8 cellular contexts compared by ENCODE assay signal in the genomic region with DNA sequence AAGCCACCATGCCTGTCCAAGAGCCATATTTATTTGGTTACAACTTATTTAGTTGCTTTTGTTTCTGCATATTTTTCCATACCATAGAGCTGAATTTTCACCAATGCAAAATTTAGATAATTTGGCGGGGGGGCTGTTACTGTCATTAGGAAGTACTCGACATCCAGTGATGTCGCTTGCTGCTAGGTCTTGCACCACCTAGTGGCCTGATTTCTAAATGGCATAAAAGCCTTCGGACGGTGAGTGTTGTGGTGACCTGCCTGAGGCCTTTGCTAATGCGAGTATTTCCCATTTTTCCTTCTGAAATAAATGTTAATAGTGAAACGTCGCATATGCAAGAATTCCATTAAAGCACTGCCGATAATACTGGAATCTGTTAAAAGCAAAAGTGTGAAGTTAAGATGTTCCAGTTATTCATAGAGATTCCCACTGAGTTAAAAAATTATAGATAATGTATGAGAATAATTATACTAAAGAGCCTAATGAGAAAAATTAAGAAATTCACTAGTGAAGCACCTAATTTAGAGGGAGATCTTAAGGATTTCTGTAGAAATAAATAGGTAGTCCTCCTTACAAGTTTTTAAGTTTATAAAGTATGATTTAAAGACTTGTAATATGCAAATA.
DNase-seq lines count a peak whose midpoint lies in the region; ATAC-seq, FAIRE-seq and TF ChIP-seq lines count a peak whose summit lies in the region.

No MANE protein-coding gene starts in this region.

- intact Hi-C loops in PC-9 (cut with micrococcal nuclease; ENCODE audit: unreplicated experiment) (loop anchor here (5.0 kb wide), 1 partner anchor 343 kb away; no protein-coding TSS in a partner anchor), head of caudate nucleus (cut with DNase I) (no loop called here), posterior vena cava (cut with DNase I) (no loop called here)

- H3K27me3 ChIP-seq in PC-9 (ENCODE audit: insufficient read depth, low read depth) = no peaks in the 10 kb centered on the region
- H3K27me3 ChIP-seq in small intestine (ENCODE audit: control insufficient read depth in 2 of 2, insufficient read depth in 2 of 2, low read length in 2 of 2) = no peaks in the 10 kb centered on the region

- H3K27ac ChIP-seq in PC-9 = no peak overlapping the region
- H3K27ac ChIP-seq in small intestine (ENCODE audit: low read depth in 1 of 2, low read length in 1 of 2) = no peak overlapping the region

- no peaks in the 10 kb centered on the region for H3K79me2 ChIP-seq in PC-9 (ENCODE audit: low read depth)

- H3K4me1 ChIP-seq in PC-9 (replicated peaks; ENCODE audit: insufficient read depth) (no peaks in the 10 kb centered on the region), small intestine (ENCODE audit: control insufficient read depth in 2 of 2, insufficient read depth in 1 of 2, low read depth in 1 of 2, low read length in 1 of 2) (no peaks in the 10 kb centered on the region)

- ATAC-seq in GM18519 (IDR thresholded peaks at IDR 0.05; ENCODE audit: low FRiP score, unreplicated experiment) = peak; percentile 78
- ATAC-seq in HG03565 (IDR thresholded peaks at IDR 0.05; ENCODE audit: unreplicated experiment) = peak; percentile 68

- H3K4me3 ChIP-seq in PC-9 = no peak overlapping the region
- no peak overlapping the region for H3K4me3 ChIP-seq in small intestine (ENCODE audit: low read depth in 1 of 2, low read length in 2 of 2)

- peaks cover 18% of the 10 kb centered on the region; the same call in 1 of the 2 replicates for H3F3A ChIP-seq in PC-9 (ENCODE audit: insufficient read depth, low read depth)

- H3K36me3 ChIP-seq in PC-9 (ENCODE audit: low read depth) (peaks cover 30% of the 10 kb centered on the region), small intestine (ENCODE audit: control insufficient read depth in 2 of 2, insufficient read depth in 2 of 2, low read length in 2 of 2) (peaks cover 5 to 20% of the 10 kb centered on the region in 2 donors)

- CTCF ChIA-PET in PC-9 (lab: Charles Lee) = no interaction called here

- POLR2A ChIA-PET in PC-9 (lab: Charles Lee; ENCODE audit: unreplicated experiment) = no interaction called here

- H3K9me2 ChIP-seq in PC-9 (ENCODE audit: insufficient read depth) = no peaks in the 10 kb centered on the region

- no TSS peak for BruUV-seq in PC-9 (replicated peaks; lab: Mats Ljungman, UMichigan)

- no peak overlapping the region for H3K4me2 ChIP-seq in PC-9

- WGBS in small intestine, 3 donors = 38 to 44% (median 40%) methylated on average over 9 of the region's 9 CpGs

- DNase-seq in AG20443 (ENCODE audit: low spot score) (peak; percentile 74), PC-9 (peak in 1 of 2 experiments; percentile 47), head of caudate nucleus (peak in 30 of 42 donors; percentile 17 to 82 (median 48)), small intestine (peak; percentile 65), posterior vena cava (ENCODE audit: low spot score) (no peak)
- DNase-seq in activated gamma-delta T cell treated with anti-CD3 and anti-CD28 coated beads, Interleukin-2, amount 50 U/mL, for 16 hours (ENCODE audit: low read depth) = peak; percentile 16

- FAIRE-seq in small intestine (lab: Jason Lieb, UNC) = no peak

- H3K9me3 ChIP-seq in PC-9 (ENCODE audit: insufficient read depth, low read depth) (no peaks in the 10 kb centered on the region), small intestine (ENCODE audit: control insufficient read depth, low read depth) (no peaks in the 10 kb centered on the region)

- peaks cover 6% of the 10 kb centered on the region; the same call in 1 of the 2 replicates for H4K20me1 ChIP-seq in PC-9 (ENCODE audit: insufficient read depth)

- TF ChIP-seq CTCF in PC-9 (conservative IDR thresholded peaks at IDR 0.05) = peak; percentile 93

- H2AFZ ChIP-seq in PC-9 = no peak overlapping the region
